Comparison of ENCODE assay signal across 1 cellular context in the genomic region with DNA sequence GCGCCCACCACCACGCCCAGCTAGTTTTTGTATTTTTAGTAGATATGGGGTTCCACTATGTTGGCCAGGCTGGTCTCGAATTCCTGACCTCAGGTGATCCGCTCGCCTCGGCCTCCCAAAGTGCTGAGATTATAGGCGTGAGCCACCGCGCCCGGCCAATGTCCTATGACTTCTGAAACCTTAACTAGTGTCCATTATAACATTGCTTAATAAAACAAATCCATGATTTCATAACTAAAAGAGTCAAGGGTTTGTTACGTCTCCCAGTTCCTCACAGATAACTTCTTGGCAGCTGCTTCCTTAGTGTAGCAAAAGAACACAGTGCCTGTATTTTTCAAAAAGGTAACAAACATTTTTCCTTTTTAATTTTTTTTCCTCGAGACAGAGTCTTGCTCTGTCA.
TF ChIP-seq lines count a peak whose summit lies in the region.

No MANE protein-coding gene starts in this region.

TF ChIP-seq in HepG2, 621 proteins besides CTCF, POLR2A, EP300 and RAD21 (continued from another document):
- TF ChIP-seq, protein P1, sequence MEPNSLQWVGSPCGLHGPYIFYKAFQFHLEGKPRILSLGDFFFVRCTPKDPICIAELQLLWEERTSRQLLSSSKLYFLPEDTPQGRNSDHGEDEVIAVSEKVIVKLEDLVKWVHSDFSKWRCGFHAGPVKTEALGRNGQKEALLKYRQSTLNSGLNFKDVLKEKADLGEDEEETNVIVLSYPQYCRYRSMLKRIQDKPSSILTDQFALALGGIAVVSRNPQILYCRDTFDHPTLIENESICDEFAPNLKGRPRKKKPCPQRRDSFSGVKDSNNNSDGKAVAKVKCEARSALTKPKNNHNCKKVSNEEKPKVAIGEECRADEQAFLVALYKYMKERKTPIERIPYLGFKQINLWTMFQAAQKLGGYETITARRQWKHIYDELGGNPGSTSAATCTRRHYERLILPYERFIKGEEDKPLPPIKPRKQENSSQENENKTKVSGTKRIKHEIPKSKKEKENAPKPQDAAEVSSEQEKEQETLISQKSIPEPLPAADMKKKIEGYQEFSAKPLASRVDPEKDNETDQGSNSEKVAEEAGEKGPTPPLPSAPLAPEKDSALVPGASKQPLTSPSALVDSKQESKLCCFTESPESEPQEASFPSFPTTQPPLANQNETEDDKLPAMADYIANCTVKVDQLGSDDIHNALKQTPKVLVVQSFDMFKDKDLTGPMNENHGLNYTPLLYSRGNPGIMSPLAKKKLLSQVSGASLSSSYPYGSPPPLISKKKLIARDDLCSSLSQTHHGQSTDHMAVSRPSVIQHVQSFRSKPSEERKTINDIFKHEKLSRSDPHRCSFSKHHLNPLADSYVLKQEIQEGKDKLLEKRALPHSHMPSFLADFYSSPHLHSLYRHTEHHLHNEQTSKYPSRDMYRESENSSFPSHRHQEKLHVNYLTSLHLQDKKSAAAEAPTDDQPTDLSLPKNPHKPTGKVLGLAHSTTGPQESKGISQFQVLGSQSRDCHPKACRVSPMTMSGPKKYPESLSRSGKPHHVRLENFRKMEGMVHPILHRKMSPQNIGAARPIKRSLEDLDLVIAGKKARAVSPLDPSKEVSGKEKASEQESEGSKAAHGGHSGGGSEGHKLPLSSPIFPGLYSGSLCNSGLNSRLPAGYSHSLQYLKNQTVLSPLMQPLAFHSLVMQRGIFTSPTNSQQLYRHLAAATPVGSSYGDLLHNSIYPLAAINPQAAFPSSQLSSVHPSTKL (CRISPR knock-in tag; IDR thresholded peaks at IDR 0.05), result no peak
- no peak for TF ChIP-seq ZNF788 (CRISPR knock-in tag; IDR thresholded peaks at IDR 0.05; ENCODE audit: borderline replicate concordance)
- TF ChIP-seq ZNF253 (CRISPR knock-in tag; IDR thresholded peaks at IDR 0.05; ENCODE audit: borderline replicate concordance), result no peak
- TF ChIP-seq ZNF24 (IDR thresholded peaks at IDR 0.05), result no peak
- TF ChIP-seq MZF1 (CRISPR knock-in tag; IDR thresholded peaks at IDR 0.05; ENCODE audit: borderline replicate concordance), result no peak
- TF ChIP-seq ZNF672 (CRISPR knock-in tag; IDR thresholded peaks at IDR 0.05), result no peak
- TF ChIP-seq, protein P2, sequence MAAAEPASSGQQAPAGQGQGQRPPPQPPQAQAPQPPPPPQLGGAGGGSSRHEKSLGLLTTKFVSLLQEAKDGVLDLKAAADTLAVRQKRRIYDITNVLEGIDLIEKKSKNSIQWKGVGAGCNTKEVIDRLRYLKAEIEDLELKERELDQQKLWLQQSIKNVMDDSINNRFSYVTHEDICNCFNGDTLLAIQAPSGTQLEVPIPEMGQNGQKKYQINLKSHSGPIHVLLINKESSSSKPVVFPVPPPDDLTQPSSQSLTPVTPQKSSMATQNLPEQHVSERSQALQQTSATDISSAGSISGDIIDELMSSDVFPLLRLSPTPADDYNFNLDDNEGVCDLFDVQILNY (CRISPR knock-in tag; conservative IDR thresholded peaks at IDR 0.05), result no peak
- TF ChIP-seq FOXA3 (CRISPR knock-in tag; IDR thresholded peaks at IDR 0.05), result no peak
- no peak for TF ChIP-seq ZBTB8A (CRISPR knock-in tag; IDR thresholded peaks at IDR 0.05; ENCODE audit: borderline replicate concordance, low read depth)
- no peak for TF ChIP-seq ZNF350 (CRISPR knock-in tag; IDR thresholded peaks at IDR 0.05; ENCODE audit: borderline replicate concordance, low read depth)
- TF ChIP-seq ZSCAN30 (CRISPR knock-in tag; IDR thresholded peaks at IDR 0.05), result no peak
